In genomic region chr12:46770501-46771183, GRCh38 we compare ENCODE assay signal across 13 cellular contexts. TPM values are rescaled to one million over a fixed set of nuclear protein-coding genes. Genes with fewer than 3 reads are reported as not detected.
DNase-seq lines count a peak whose midpoint lies in the region; ATAC-seq and TF ChIP-seq lines count a peak whose summit lies in the region.
"Had no signal": no experiment of that assay in that cellular context is flagged by ENCODE, and none has a peak within 500 bp of the region (broad histone marks: within the 10 kb centered on the region; RNA-seq: fewer than 3 reads in every experiment).

No MANE protein-coding gene starts in this region.

- no peaks in the 10 kb centered on the region for H4K20me1 ChIP-seq in GM23248 (ENCODE audit: insufficient read depth)

- H3K9ac ChIP-seq in GM23248: peak overlapping the region; percentile 40

- H3K4me1 Mint-ChIP-seq in progenitor cell of endocrine pancreas (ENCODE audit: low read depth): peaks cover 45% of the 10 kb centered on the region

- H3K36me3 ChIP-seq in GM23248 (ENCODE audit: low read depth) (no peaks in the 10 kb centered on the region), SJSA1 (no peaks in the 10 kb centered on the region), heart left ventricle (no peaks in the 10 kb centered on the region)

- H3K4me3 ChIP-seq in GM23248: peak overlapping the region; percentile 54
- H3K4me3 ChIP-seq in SJSA1: no peak overlapping the region
- no peak overlapping the region for H3K4me3 ChIP-seq in heart left ventricle
- H3K4me3 ChIP-seq: lung had no signal

- H3K9me3 Mint-ChIP-seq in progenitor cell of endocrine pancreas (ENCODE audit: low read depth): no peaks in the 10 kb centered on the region

- H3K79me2 ChIP-seq in GM23248 (ENCODE audit: insufficient read depth): no peaks in the 10 kb centered on the region

- ATAC-seq in heart left ventricle (peak in 3 of 4 donors; percentile 60 to 85 (median 63)), HG02884 (IDR thresholded peaks at IDR 0.05; ENCODE audit: unreplicated experiment) (no peak)

- peak overlapping the region; percentile 67 for H2AFZ ChIP-seq in GM23248

- peaks cover 46% of the 10 kb centered on the region for H3F3A ChIP-seq in GM23248 (ENCODE audit: insufficient read depth)

- H3K9me2 ChIP-seq in GM23248 (ENCODE audit: insufficient read depth): no peaks in the 10 kb centered on the region

- no peak overlapping the region for H3K4me3 Mint-ChIP-seq in progenitor cell of endocrine pancreas (ENCODE audit: low read depth)

- TF ChIP-seq POLR2A in heart left ventricle (IDR thresholded peaks at IDR 0.05): no peak

- DNase-seq in GM23248 (peak; percentile 55), SJSA1 (ENCODE audit: low read depth in 1 of 2, low spot score in 2 of 2) (peak; percentile 52 to 66), heart left ventricle (peak in 1 of 5 donors; percentile 27), progenitor cell of endocrine pancreas (ENCODE audit: low spot score, unreplicated experiment) (no peak), dermis blood vessel endothelial cell (no peak), NCI-H345 (lab: John Stamatoyannopoulos, UW) (no peak)
- DNase-seq in activated CD8-positive, alpha-beta memory T cell treated with anti-CD3 and anti-CD28 coated beads, Interleukin-2, amount 50 U/mL, for 48 hours: no peak
- DNase-seq: activated CD4-positive, CD25-positive, alpha-beta regulatory T cell; activated effector memory CD4-positive, alpha-beta T cell treated with anti-CD3 and anti-CD28 coated beads, Interleukin-2, amount 50 U/mL, for 16 hours; Calu3; NCI-H1105 had no signal

- no peaks in the 10 kb centered on the region for H3K27me3 ChIP-seq in GM23248 (replicated peaks; ENCODE audit: insufficient read depth)
- H3K27me3 ChIP-seq in SJSA1 (replicated peaks): no peaks in the 10 kb centered on the region
- H3K27me3 ChIP-seq in heart left ventricle: no peaks in the 10 kb centered on the region

- intact Hi-C loops in heart left ventricle (cut with DNase I): no loop called here

- H3K4me2 ChIP-seq in GM23248 (ENCODE audit: unreplicated experiment): peak overlapping the region; percentile 78

- TF ChIP-seq CTCF in heart left ventricle (IDR thresholded peaks at IDR 0.05): no peak
- TF ChIP-seq CTCF in progenitor cell of endocrine pancreas (IDR thresholded peaks at IDR 0.05; ENCODE audit: unreplicated experiment): no peak

- in situ Hi-C loops in GM23248 (cut with MboI): no loop called here

- H3K27ac ChIP-seq in GM23248 (peak overlapping the region; percentile 59), SJSA1 (peak overlapping the region; percentile 76), heart left ventricle (peak overlapping the region in 1 of 12 donors; percentile 27)

- H3K27ac Mint-ChIP-seq in progenitor cell of endocrine pancreas: peak overlapping the region; percentile 83

- no peaks in the 10 kb centered on the region for H3K36me3 Mint-ChIP-seq in progenitor cell of endocrine pancreas (ENCODE audit: insufficient read depth)

- H3K4me1 ChIP-seq in GM23248 (ENCODE audit: insufficient read depth) (peaks cover 55% of the 10 kb centered on the region), SJSA1 (replicated peaks) (peaks cover 56% of the 10 kb centered on the region), heart left ventricle (peaks cover 0 to 22% (median 7%) of the 10 kb centered on the region in 12 donors)

- 9 to 11% methylated on average over 3 of the region's 3 CpGs for WGBS in GM23248 (ENCODE audit: low coverage in 1 of 2, low lambda C conversion rate in 2 of 2, missing lambda C conversion rate in 2 of 2), 2 experiments
- 31 to 44% (median 41%) methylated on average over 3 of the region's 3 CpGs for WGBS in heart left ventricle, 4 donors

- no peaks in the 10 kb centered on the region for H3K9me3 ChIP-seq in GM23248 (ENCODE audit: low read depth)
- no peaks in the 10 kb centered on the region for H3K9me3 ChIP-seq in SJSA1 (replicated peaks)
- H3K9me3 ChIP-seq in heart left ventricle: no peaks in the 10 kb centered on the region

- no peaks in the 10 kb centered on the region for H3K27me3 Mint-ChIP-seq in progenitor cell of endocrine pancreas

RNA-seq across cellular contexts. Expression of gene SLC38A4, which starts 55.2 kb away (rescaled TPM):
- 0.54 and 2.3 TPM in 2 replicates for total RNA-seq in GM23248 (2014; rRNA removed; shearing (Covaris generic))
- polyA plus RNA-seq in GM23248 (2016; fragmentation: Nextera tagmentation; extraction: Ambion mirVana) (0.36 and 0.57 TPM in 2 replicates), heart left ventricle (under 1 TPM; 0.04 to 0.27 TPM)
- 14.5 and 18.3 TPM in 2 replicates for total RNA-seq in SJSA1 (2014; rRNA removed; shearing (Covaris generic))
- total RNA-seq in heart left ventricle (under 1 TPM in 7 of 9 donors, not detected in 2; 0.16 to 0.59 (median 0.32) TPM), progenitor cell of endocrine pancreas (8.4 and 9.4 TPM in 2 replicates), dermis blood vessel endothelial cell (1.2 and 7.3 TPM in 2 replicates)

Comparison
In these comparisons a context has a peak if more than half of its experiments do, and no peak if none do; other contexts are left out.
1. DNase-seq: peak in GM23248 (single experiment) and SJSA1 (2 of 2); none in progenitor cell of endocrine pancreas (single experiment), activated CD8-positive, alpha-beta memory T cell treated with anti-CD3 and anti-CD28 coated beads, Interleukin-2, amount 50 U/mL, for 48 hours (single experiment), dermis blood vessel endothelial cell (single experiment) and NCI-H345 (single experiment).